12 cellular contexts compared by ENCODE assay signal in the genomic region with DNA sequence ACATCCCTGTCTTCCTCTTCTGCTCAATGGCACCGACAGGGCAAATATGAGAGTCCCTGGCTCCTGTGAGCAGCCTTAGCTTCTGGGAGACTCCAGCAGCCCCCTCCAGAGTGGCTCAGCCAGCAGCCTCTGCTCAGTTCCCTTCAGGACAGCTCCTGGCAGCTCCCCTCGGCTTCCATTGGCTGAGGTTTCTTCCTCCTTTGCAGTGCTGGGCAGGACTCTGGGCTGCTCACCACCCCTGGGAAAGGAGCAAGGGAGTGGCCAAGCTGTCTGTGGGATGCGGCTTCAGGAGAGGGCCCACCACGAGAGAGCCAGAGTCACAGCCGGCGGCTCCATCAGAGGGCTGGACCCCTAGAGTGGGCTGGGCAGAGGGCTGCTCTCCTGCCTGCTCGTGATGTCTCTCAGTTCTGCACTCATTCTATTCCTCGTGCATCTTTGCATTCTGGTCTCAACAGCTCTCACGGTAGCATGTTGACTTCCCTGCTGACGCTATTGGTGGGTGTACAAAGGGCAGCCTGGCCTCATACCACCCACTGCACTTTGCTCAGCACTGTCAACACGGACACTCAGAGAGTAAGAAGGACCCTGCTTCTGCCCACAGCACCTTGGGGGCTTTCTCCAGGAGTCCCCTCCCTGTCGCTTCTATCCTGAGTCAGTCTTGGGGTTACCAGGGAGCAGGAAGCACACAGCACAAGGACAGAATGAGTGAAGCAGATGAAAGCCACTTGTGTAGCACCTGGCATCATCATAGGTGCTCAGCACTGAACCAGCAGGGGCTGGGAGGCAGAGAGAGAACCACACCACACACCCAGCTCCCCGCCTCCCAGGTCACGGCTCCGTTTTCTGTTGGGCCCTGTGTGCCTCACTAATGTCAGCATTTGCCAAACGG.
DNase-seq lines count a peak whose midpoint lies in the region; ATAC-seq and TF ChIP-seq lines count a peak whose summit lies in the region.
"Had no signal": no experiment of that assay in that cellular context is flagged by ENCODE, and none has a peak within 500 bp of the region (broad histone marks: within the 10 kb centered on the region; RNA-seq: fewer than 3 reads in every experiment).

No MANE protein-coding gene starts in this region.

- H3K4me1 Mint-ChIP-seq in nephron progenitor cell = peaks cover 34% of the 10 kb centered on the region
- H3K4me1 Mint-ChIP-seq: CD4-positive, CD25-positive, alpha-beta regulatory T cell; natural killer cell had no signal

- H3K27me3 Mint-ChIP-seq in nephron progenitor cell (ENCODE audit: low read depth, poor library complexity) = peaks cover 23% of the 10 kb centered on the region

- DNase-seq in DMS79 (lab: John Stamatoyannopoulos, UW) (peak; percentile 87), NCI-H1694 treated with DMSO at 0.1 percent for 48 hours (lab: John Stamatoyannopoulos, UW) (peak; percentile 56), glomerular visceral epithelial cell (ENCODE audit: extremely low spot score) (peak; percentile 20), nephron progenitor cell (peak; percentile 48), T-helper 9 cell (no peak), NCI-H69 (lab: John Stamatoyannopoulos, UW) (no peak)
- DNase-seq: activated T-cell treated with anti-CD3 and anti-CD28 coated beads for 4 hours; CD4-positive, CD25-positive, alpha-beta regulatory T cell; natural killer cell; NCI-H2171 had no signal

- no peak overlapping the region for H3K27ac Mint-ChIP-seq in nephron progenitor cell
- H3K27ac Mint-ChIP-seq: CD4-positive, CD25-positive, alpha-beta regulatory T cell; natural killer cell had no signal

- H3K9me3 Mint-ChIP-seq in nephron progenitor cell = no peaks in the 10 kb centered on the region
- H3K9me3 Mint-ChIP-seq: CD4-positive, CD25-positive, alpha-beta regulatory T cell; natural killer cell had no signal

- ATAC-seq in GM21423 (IDR thresholded peaks at IDR 0.05; ENCODE audit: unreplicated experiment) (no peak), HG02571 (IDR thresholded peaks at IDR 0.05; ENCODE audit: unreplicated experiment) (no peak)
- ATAC-seq: natural killer cell had no signal

- no peak for TF ChIP-seq CTCF in nephron progenitor cell (IDR thresholded peaks at IDR 0.05)

- no peak overlapping the region for H3K4me3 Mint-ChIP-seq in nephron progenitor cell
- H3K4me3 Mint-ChIP-seq: CD4-positive, CD25-positive, alpha-beta regulatory T cell; natural killer cell had no signal

- H3K36me3 Mint-ChIP-seq in nephron progenitor cell (ENCODE audit: low read depth) = no peaks in the 10 kb centered on the region
- H3K36me3 Mint-ChIP-seq: CD4-positive, CD25-positive, alpha-beta regulatory T cell; natural killer cell had no signal

Comparison
In these comparisons a context has a peak if more than half of its experiments do, and no peak if none do; other contexts are left out.
1. DNase-seq: peak in DMS79 (single experiment), NCI-H1694 treated with DMSO at 0.1 percent for 48 hours (single experiment), glomerular visceral epithelial cell (single experiment) and nephron progenitor cell (single experiment); none in T-helper 9 cell (single experiment) and NCI-H69 (single experiment).